Comparison of ENCODE assay signal across 34 cellular contexts in the genomic region with DNA sequence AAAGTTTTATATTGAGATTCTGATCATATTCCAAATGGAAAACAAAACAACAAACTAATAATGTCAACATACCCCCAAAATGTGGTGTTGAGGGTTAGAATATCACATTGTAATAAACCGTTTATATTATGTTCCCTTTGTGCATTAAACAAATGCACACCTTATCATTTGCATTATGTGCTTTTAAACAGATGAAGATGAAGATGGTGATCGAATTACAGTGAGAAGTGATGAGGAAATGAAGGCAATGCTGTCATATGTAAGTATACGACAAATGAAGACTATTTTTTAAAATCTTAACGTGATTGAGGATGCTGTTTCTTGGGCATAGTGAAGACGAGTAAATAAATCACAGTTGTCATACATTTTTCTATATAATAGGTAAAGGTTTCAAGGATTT.
"Had no signal": no experiment of that assay in that cellular context is flagged by ENCODE, and none has a peak within 500 bp of the region (broad histone marks: within the 10 kb centered on the region; RNA-seq: fewer than 3 reads in every experiment).

No MANE protein-coding gene starts in this region.

- H3K9me3 Mint-ChIP-seq: activated CD4-positive, alpha-beta memory T cell treated with anti-CD3 and anti-CD28 coated beads for 36 hours; activated T-cell treated with anti-CD3 and anti-CD28 coated beads, Interleukin-2, amount 50 U/mL, for 24 hours; effector memory CD8-positive, alpha-beta T cell had no signal

- H3K9me3 ChIP-seq: ascending aorta, breast epithelium, colonic mucosa, esophagus muscularis mucosa, gastrocnemius medialis had no signal

- H3K4me3 Mint-ChIP-seq: activated B cell treated with CpG ODN at 0.5 μM for 24 hours; activated CD4-positive, alpha-beta memory T cell treated with anti-CD3 and anti-CD28 coated beads for 36 hours; activated CD8-positive, alpha-beta memory T cell treated with anti-CD3 and anti-CD28 coated beads, Interleukin-2, amount 10 ng/mL, durations not matched to agents 7 days and 5 days; activated CD8-positive, alpha-beta T cell treated with anti-CD3 and anti-CD28 coated beads, Interleukin-2, amount 10 ng/mL, durations not matched to agents 7 days and 5 days; activated naive CD4-positive, alpha-beta T cell treated with anti-CD3 and anti-CD28 coated beads, Interleukin-2, amount 10 ng/mL, durations not matched to agents 7 days and 5 days; activated naive CD8-positive, alpha-beta T cell treated with anti-CD3 and anti-CD28 coated beads, Interleukin-2, amount 10 ng/mL, durations not matched to agents 7 days and 5 days; activated T-cell treated with anti-CD3 and anti-CD28 coated beads, Interleukin-2, amount 50 U/mL, for 24 hours; activated T-cell treated with anti-CD3 and anti-CD28 coated beads, Interleukin-2, amount 50 U/mL, for 72 hours; brain; effector memory CD8-positive, alpha-beta T cell; T-helper 2 cell treated with Interferon-gamma antibody and Interleukin-4, amounts not matched to agents 5 μg/mL and 100 μg/mL, for 36 hours had no signal

- H3K27me3 Mint-ChIP-seq: activated B cell treated with CpG ODN at 0.5 μM for 24 hours; activated CD4-positive, alpha-beta memory T cell treated with anti-CD3 and anti-CD28 coated beads for 36 hours; activated CD8-positive, alpha-beta memory T cell treated with anti-CD3 and anti-CD28 coated beads, Interleukin-2, amount 10 ng/mL, durations not matched to agents 7 days and 5 days; activated naive CD4-positive, alpha-beta T cell treated with anti-CD3 and anti-CD28 coated beads, Interleukin-2, amount 10 ng/mL, durations not matched to agents 7 days and 5 days; activated naive CD8-positive, alpha-beta T cell treated with anti-CD3 and anti-CD28 coated beads, Interleukin-2, amount 10 ng/mL, durations not matched to agents 7 days and 5 days; activated T-cell treated with anti-CD3 and anti-CD28 coated beads, Interleukin-2, amount 50 U/mL, for 24 hours; effector memory CD8-positive, alpha-beta T cell had no signal

- H3K27ac ChIP-seq: ascending aorta, breast epithelium, cardiac muscle cell, colonic mucosa, esophagus muscularis mucosa, foreskin keratinocyte, gastrocnemius medialis, heart left ventricle, WERI-Rb-1 had no signal

- DNase-seq: activated B cell treated with CpG ODN at 0.5 μM for 24 hours; activated CD4-positive, alpha-beta memory T cell treated with anti-CD3 and anti-CD28 coated beads for 36 hours; activated CD4-positive, alpha-beta T cell treated with anti-CD3 and anti-CD28 coated beads for 48 hours; activated CD8-positive, alpha-beta memory T cell treated with anti-CD3 and anti-CD28 coated beads, Interleukin-2, amount 10 ng/mL, durations not matched to agents 7 days and 5 days; activated CD8-positive, alpha-beta memory T cell treated with anti-CD3 and anti-CD28 coated beads, Interleukin-2, amount 50 U/mL, for 48 hours; activated CD8-positive, alpha-beta T cell treated with anti-CD3 and anti-CD28 coated beads, Interleukin-2, amount 10 ng/mL, durations not matched to agents 7 days and 5 days; activated gamma-delta T cell; activated naive CD4-positive, alpha-beta T cell; activated naive CD4-positive, alpha-beta T cell treated with anti-CD3 and anti-CD28 coated beads, Interleukin-2, amount 10 ng/mL, durations not matched to agents 7 days and 5 days; activated naive CD8-positive, alpha-beta T cell treated with anti-CD3 and anti-CD28 coated beads, Interleukin-2, amount 10 ng/mL, durations not matched to agents 7 days and 5 days; activated T-cell treated with anti-CD3 and anti-CD28 coated beads for 4 hours; activated T-cell treated with anti-CD3 and anti-CD28 coated beads, Interleukin-2, amount 50 U/mL, for 24 hours; activated T-cell treated with anti-CD3 and anti-CD28 coated beads, Interleukin-2, amount 50 U/mL, for 72 hours; central memory CD4-positive, alpha-beta T cell; cerebellar nuclear complex; colonic mucosa; effector CD4-positive, alpha-beta T cell; effector memory CD8-positive, alpha-beta T cell; erythroblast; foreskin keratinocyte; gastrocnemius medialis; glutamatergic neuron; heart left ventricle; hypothalamus; T1000; WERI-Rb-1 had no signal

- ATAC-seq: activated CD4-positive, CD25-positive, alpha-beta regulatory T cell treated with anti-CD3 and anti-CD28 coated beads, Interleukin-2, amount 50 U/mL, for 24 hours; activated CD8-positive, alpha-beta memory T cell treated with anti-CD3 and anti-CD28 coated beads, Interleukin-2, amount 10 ng/mL, durations not matched to agents 7 days and 5 days; activated CD8-positive, alpha-beta T cell treated with anti-CD3 and anti-CD28 coated beads, Interleukin-2, amount 10 ng/mL, durations not matched to agents 7 days and 5 days; activated naive CD4-positive, alpha-beta T cell treated with anti-CD3 and anti-CD28 coated beads, Interleukin-2, amount 50 U/mL, for 72 hours; activated T-cell treated with anti-CD3 and anti-CD28 coated beads, Interleukin-2, amount 50 U/mL, for 72 hours; effector memory CD8-positive, alpha-beta T cell; foreskin keratinocyte; gastrocnemius medialis; heart left ventricle had no signal

- H3K27me3 ChIP-seq: ascending aorta, breast epithelium, cardiac muscle cell, colonic mucosa, esophagus muscularis mucosa, foreskin keratinocyte, gastrocnemius medialis, heart left ventricle had no signal

- H3K27ac Mint-ChIP-seq: activated B cell treated with CpG ODN at 0.5 μM for 24 hours; activated CD4-positive, alpha-beta memory T cell treated with anti-CD3 and anti-CD28 coated beads for 36 hours; activated CD8-positive, alpha-beta memory T cell treated with anti-CD3 and anti-CD28 coated beads, Interleukin-2, amount 10 ng/mL, durations not matched to agents 7 days and 5 days; activated CD8-positive, alpha-beta T cell treated with anti-CD3 and anti-CD28 coated beads, Interleukin-2, amount 10 ng/mL, durations not matched to agents 7 days and 5 days; activated naive CD4-positive, alpha-beta T cell treated with anti-CD3 and anti-CD28 coated beads, Interleukin-2, amount 10 ng/mL, durations not matched to agents 7 days and 5 days; activated naive CD4-positive, alpha-beta T cell treated with anti-CD3 and anti-CD28 coated beads, Interleukin-2, amount 50 U/mL, for 72 hours; activated naive CD8-positive, alpha-beta T cell treated with anti-CD3 and anti-CD28 coated beads, Interleukin-2, amount 10 ng/mL, durations not matched to agents 7 days and 5 days; activated T-cell treated with anti-CD3 and anti-CD28 coated beads, Interleukin-2, amount 50 U/mL, for 24 hours; activated T-cell treated with anti-CD3 and anti-CD28 coated beads, Interleukin-2, amount 50 U/mL, for 72 hours; brain; T-helper 2 cell treated with Interferon-gamma antibody and Interleukin-4, amounts not matched to agents 5 μg/mL and 100 μg/mL, for 36 hours had no signal

- H3K4me1 ChIP-seq: ascending aorta, breast epithelium, colonic mucosa, esophagus muscularis mucosa, foreskin keratinocyte, gastrocnemius medialis had no signal

- H3K4me3 ChIP-seq: ascending aorta, breast epithelium, cardiac muscle cell, colonic mucosa, esophagus muscularis mucosa, gastrocnemius medialis, heart left ventricle had no signal

- H3K36me3 ChIP-seq: breast epithelium, cardiac muscle cell, colonic mucosa, gastrocnemius medialis, WERI-Rb-1 had no signal
